In the genomic region with DNA sequence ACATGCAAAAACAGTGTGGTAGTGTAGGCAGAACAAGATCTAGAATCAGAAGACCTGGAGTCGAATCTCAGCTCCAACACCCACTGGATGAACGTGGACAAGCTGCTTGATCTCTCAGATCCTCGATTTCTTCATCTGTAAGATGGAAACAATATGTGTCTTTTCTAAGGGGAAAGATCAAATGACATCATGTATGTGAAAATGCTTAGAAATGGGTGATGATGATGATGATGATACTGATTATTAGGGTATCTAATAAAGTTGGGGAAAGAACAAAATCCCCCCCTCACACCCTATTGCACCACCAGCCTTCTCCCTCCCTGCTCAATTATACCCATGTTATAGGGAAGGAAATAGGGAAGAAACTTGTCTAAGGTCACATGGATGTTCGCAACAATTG, we compare ENCODE assay signal across 1 cellular context.
TF ChIP-seq lines count a peak whose summit lies in the region.

No MANE protein-coding gene starts in this region.

TF ChIP-seq in HepG2, 621 proteins besides CTCF, POLR2A, EP300 and RAD21:
- no peak for TF ChIP-seq PHF8 (CRISPR knock-in tag; IDR thresholded peaks at IDR 0.05)
- TF ChIP-seq JARID2 (CRISPR knock-in tag; IDR thresholded peaks at IDR 0.05; ENCODE audit: insufficient replicate concordance), result no peak
- no peak for TF ChIP-seq DMAP1 (CRISPR knock-in tag; IDR thresholded peaks at IDR 0.05)
- no peak for TF ChIP-seq ZNF577 (CRISPR knock-in tag; IDR thresholded peaks at IDR 0.05; ENCODE audit: borderline replicate concordance, low read depth)
- TF ChIP-seq CCAR2 (optimal IDR thresholded peaks at IDR 0.05; ENCODE audit: low read depth, low read length), result no peak
- TF ChIP-seq ATF7 (IDR thresholded peaks at IDR 0.05), result peak; percentile 55; the same call in 1 of the 2 replicates
- TF ChIP-seq ATF7 (CRISPR knock-in tag; IDR thresholded peaks at IDR 0.05), result no peak
- no peak for TF ChIP-seq ZNF264 (CRISPR knock-in tag; IDR thresholded peaks at IDR 0.05)
- TF ChIP-seq NBN (conservative IDR thresholded peaks at IDR 0.05), result no peak
- no peak for TF ChIP-seq ZSCAN21 (CRISPR knock-in tag; IDR thresholded peaks at IDR 0.05; ENCODE audit: borderline replicate concordance)
- 0 out of 2 replicates have a peak, but pooled peaks have one; percentile 18 for TF ChIP-seq CREB1 (IDR thresholded peaks at IDR 0.05)
- no peak for TF ChIP-seq CREB1 (CRISPR knock-in tag; IDR thresholded peaks at IDR 0.05)
- TF ChIP-seq ZNF782 (CRISPR knock-in tag; IDR thresholded peaks at IDR 0.05; ENCODE audit: borderline replicate concordance), result no peak
- no peak for TF ChIP-seq ZBTB7A (CRISPR knock-in tag; IDR thresholded peaks at IDR 0.05)
- TF ChIP-seq, protein P1, sequence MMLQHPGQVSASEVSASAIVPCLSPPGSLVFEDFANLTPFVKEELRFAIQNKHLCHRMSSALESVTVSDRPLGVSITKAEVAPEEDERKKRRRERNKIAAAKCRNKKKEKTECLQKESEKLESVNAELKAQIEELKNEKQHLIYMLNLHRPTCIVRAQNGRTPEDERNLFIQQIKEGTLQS (CRISPR knock-in tag; IDR thresholded peaks at IDR 0.05), result no peak
